ENCODE assay signal across 8 cellular contexts in genomic region chr7:41940760-41941343, GRCh38.
DNase-seq lines count a peak whose midpoint lies in the region; ATAC-seq and TF ChIP-seq lines count a peak whose summit lies in the region.

No MANE protein-coding gene starts in this region.

- H2AFZ ChIP-seq in GM23338 (peak overlapping the region; percentile 93; the same call in 1 of the 2 replicates), KMS-11 (ENCODE audit: low read depth) (no peak overlapping the region)

- DNase-seq in GM23338 (ENCODE audit: low spot score) (peak; percentile 86), SHP77 (lab: John Stamatoyannopoulos, UW) (peak; percentile 69 to 71), heart left ventricle (peak in 4 of 5 donors; percentile 57 to 61 (median 58)), psoas muscle (peak; percentile 61 to 68), 8988T (no peak)
- peak; percentile 41 for DNase-seq in activated naive CD4-positive, alpha-beta T cell treated with anti-CD3 and anti-CD28 coated beads, Interleukin-2, amount 50 U/mL, for 16 hours

- TF ChIP-seq CTCF in GM12801 (IDR thresholded peaks at IDR 0.05; ENCODE audit: extremely low read depth, insufficient read length) = peak; percentile 57
- peak; percentile 79 to 93 for TF ChIP-seq CTCF in GM23338 (conservative IDR thresholded peaks at IDR 0.05; ENCODE audit: low read depth in 2 of 2)
- peak; percentile 93 for TF ChIP-seq CTCF in KMS-11 (conservative IDR thresholded peaks at IDR 0.05; ENCODE audit: low read depth, low read length)
- peak; percentile 83 to 96 (median 90) for TF ChIP-seq CTCF in heart left ventricle (IDR thresholded peaks at IDR 0.05)
- peak; percentile 90 for TF ChIP-seq CTCF in psoas muscle (IDR thresholded peaks at IDR 0.05)

- H3K4me1 ChIP-seq in GM23338 (ENCODE audit: insufficient read depth) (peaks cover 14% of the 10 kb centered on the region; the same call in 1 of the 2 replicates), KMS-11 (ENCODE audit: low read depth, poor library complexity, severe bottlenecking) (peaks cover 8% of the 10 kb centered on the region), heart left ventricle (peaks cover 0 to 13% (median 5%) of the 10 kb centered on the region in 12 donors), psoas muscle (no peaks in the 10 kb centered on the region)

- ATAC-seq in GM23338 = peak; percentile 85
- ATAC-seq in heart left ventricle = peak; percentile 70 to 86 (median 82)
- peak; percentile 84 to 90 (median 87) for ATAC-seq in psoas muscle

- no peak overlapping the region for H3K27ac ChIP-seq in GM23338 (ENCODE audit: low read depth)
- H3K27ac ChIP-seq in KMS-11 = no peak overlapping the region
- H3K27ac ChIP-seq in heart left ventricle = no peak overlapping the region
- no peak overlapping the region for H3K27ac ChIP-seq in psoas muscle

- H3K27me3 ChIP-seq in GM23338 (ENCODE audit: insufficient read depth) (no peaks in the 10 kb centered on the region), KMS-11 (ENCODE audit: insufficient read depth, low read depth) (no peaks in the 10 kb centered on the region), heart left ventricle (peaks cover 0 to 18% (median 9%) of the 10 kb centered on the region in 9 donors), psoas muscle (ENCODE audit: insufficient read depth in 3 of 3, low read length in 2 of 3) (no peaks in the 10 kb centered on the region)

- H3K9me3 ChIP-seq in heart left ventricle (no peaks in the 10 kb centered on the region), psoas muscle (no peaks in the 10 kb centered on the region)

- H3K9ac ChIP-seq in KMS-11 = no peak overlapping the region

- H3K27ac Mint-ChIP-seq in GM23338 = no peak overlapping the region

- H3K36me3 ChIP-seq in GM23338 (ENCODE audit: insufficient read depth) = no peaks in the 10 kb centered on the region; the same call in 1 of the 2 replicates
- H3K36me3 ChIP-seq in KMS-11 (ENCODE audit: insufficient read depth) = no peaks in the 10 kb centered on the region
- H3K36me3 ChIP-seq in heart left ventricle = no peaks in the 10 kb centered on the region
- H3K36me3 ChIP-seq in psoas muscle (ENCODE audit: insufficient read depth in 1 of 2, low read depth in 1 of 2) = no peaks in the 10 kb centered on the region

- H3F3A ChIP-seq in GM23338 (replicated peaks; ENCODE audit: low read depth) = no peaks in the 10 kb centered on the region

- H3K4me2 ChIP-seq in GM23338 (peak overlapping the region; percentile 49; the same call in 1 of the 2 replicates), KMS-11 (no peak overlapping the region)

- H3K27me3 Mint-ChIP-seq in GM23338 (ENCODE audit: insufficient read depth, low read depth, poor library complexity) = peaks cover 2% of the 10 kb centered on the region

- intact Hi-C loops in heart left ventricle (cut with DNase I) (loop anchor here (1.0 to 10.0 kb wide), 11 partner anchors 36 to 936 kb away; no protein-coding TSS in a partner anchor), psoas muscle (cut with DNase I) (loop anchor here (5.0 kb wide), 4 partner anchors 36 to 1321 kb away; no protein-coding TSS in a partner anchor)

- H3K4me3 Mint-ChIP-seq in GM23338 = no peak overlapping the region

- H3K9me3 Mint-ChIP-seq in GM23338 = no peaks in the 10 kb centered on the region

- H4K20me1 ChIP-seq in GM23338 (replicated peaks; ENCODE audit: insufficient read depth) = no peaks in the 10 kb centered on the region
- H4K20me1 ChIP-seq in KMS-11 (ENCODE audit: insufficient read depth) = no peaks in the 10 kb centered on the region

- no peak overlapping the region for H3K4me3 ChIP-seq in GM23338
- H3K4me3 ChIP-seq in KMS-11 (IDR thresholded peaks at IDR 0.05; ENCODE audit: insufficient read depth, low read depth, low read length) = no peak overlapping the region
- no peak overlapping the region for H3K4me3 ChIP-seq in heart left ventricle
- no peak overlapping the region for H3K4me3 ChIP-seq in psoas muscle

- no peaks in the 10 kb centered on the region for H3K79me2 ChIP-seq in GM23338 (replicated peaks; ENCODE audit: insufficient read depth)
- no peaks in the 10 kb centered on the region for H3K79me2 ChIP-seq in KMS-11 (ENCODE audit: insufficient read depth, low read depth)

- peaks cover 16% of the 10 kb centered on the region for H3K4me1 Mint-ChIP-seq in GM23338

- peak in 1 of 2 donors; percentile 3 for TF ChIP-seq POLR2A in heart left ventricle (IDR thresholded peaks at IDR 0.05)

- H3K36me3 Mint-ChIP-seq in GM23338 (ENCODE audit: low read depth) = no peaks in the 10 kb centered on the region

- 5 to 8% (median 7%) methylated on average over 6 of the region's 6 CpGs for WGBS in heart left ventricle, 4 donors
- WGBS in psoas muscle, 3 donors = 6 to 9% (median 6%) methylated on average over 6 of the region's 6 CpGs

- peaks cover 3% of the 10 kb centered on the region; the same call in 1 of the 2 replicates for H3K9me2 ChIP-seq in GM23338 (ENCODE audit: insufficient read depth)

TF ChIP-seq in GM23338, 12 proteins besides CTCF, POLR2A, EP300 and RAD21 (continues in another document):
- TF ChIP-seq CREB1 (CRISPR knock-in tag; IDR thresholded peaks at IDR 0.05; ENCODE audit: low read depth) (no peak), EZH2 (IDR thresholded peaks at IDR 0.05; ENCODE audit: low read depth, unreplicated experiment) (no peak), ZNF114 (CRISPR knock-in tag; IDR thresholded peaks at IDR 0.05) (no peak), REST (IDR thresholded peaks at IDR 0.05; ENCODE audit: unreplicated experiment) (no peak)
